In the genomic region with DNA sequence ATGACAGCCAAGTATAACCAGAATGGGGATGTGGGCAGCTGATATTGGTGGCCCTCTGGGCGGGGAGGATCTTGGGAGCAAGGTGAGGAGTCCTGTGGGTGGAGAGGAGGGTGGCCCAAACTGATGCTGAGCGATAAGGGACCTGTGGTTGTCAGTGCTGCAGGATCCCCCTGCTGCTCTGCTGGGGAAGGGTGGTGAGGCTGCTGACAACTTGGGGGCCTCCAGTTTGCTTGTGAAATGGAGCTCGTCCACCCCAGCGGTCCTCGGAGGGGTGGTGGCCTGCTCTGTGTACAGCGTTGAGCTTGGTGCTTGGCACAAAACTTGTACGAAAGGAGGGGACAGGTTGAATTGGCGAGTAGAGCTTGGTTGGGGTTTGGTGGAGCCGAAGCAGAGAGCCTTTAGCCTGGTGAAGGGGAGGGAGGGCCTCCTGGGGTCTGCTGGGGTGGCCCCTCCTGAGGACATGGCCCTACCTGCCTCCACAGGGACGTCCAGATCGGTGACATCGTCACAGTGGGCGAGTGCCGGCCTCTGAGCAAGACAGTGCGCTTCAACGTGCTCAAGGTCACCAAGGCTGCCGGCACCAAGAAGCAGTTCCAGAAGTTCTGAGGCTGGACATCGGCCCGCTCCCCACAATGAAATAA, we compare ENCODE assay signal across 8 cellular contexts. TPM values are rescaled to one million over a fixed set of nuclear protein-coding genes. Genes with fewer than 3 reads are reported as not detected.
A peak's percentile ranks its signal among the peaks of the same experiment; 100 is the strongest.
DNase-seq lines count a peak whose midpoint lies in the region; ATAC-seq and TF ChIP-seq lines count a peak whose summit lies in the region.

No MANE protein-coding gene starts in this region.

- peaks cover 5 to 24% of the 10 kb centered on the region in 2 donors for H3K36me3 ChIP-seq in esophagus (ENCODE audit: control insufficient read depth in 2 of 2, insufficient read depth in 2 of 2, low read length in 1 of 2)
- H3K36me3 ChIP-seq in WERI-Rb-1 = peaks cover 42% of the 10 kb centered on the region
- H3K36me3 ChIP-seq in tibial artery = peaks cover 24 to 33% (median 33%) of the 10 kb centered on the region in 3 donors

- H3K4me3 ChIP-seq in esophagus (ENCODE audit: low read depth in 1 of 2, low read length in 2 of 2) (peak overlapping the region in 1 of 2 donors; percentile 1), WERI-Rb-1 (ENCODE audit: low read depth, low read length) (no peak overlapping the region), tibial artery (no peak overlapping the region)

- intact Hi-C loops in activated CD4-positive, alpha-beta memory T cell treated with anti-CD3 and anti-CD28 coated beads for 36 hours (cut with micrococcal nuclease) = loop anchor here (5.0 kb wide), 2 partner anchors 313 to 378 kb away; a partner anchor contains a TSS
- intact Hi-C loops in tibial artery (cut with DNase I; ENCODE audit: low total_unique reads) = loop anchor here (10.0 kb wide), 1 partner anchor 176 kb away; a partner anchor contains a TSS

- peaks cover 2 to 19% of the 10 kb centered on the region in 2 donors for H3K4me1 ChIP-seq in esophagus (ENCODE audit: control insufficient read depth in 2 of 2, insufficient read depth in 2 of 2, low read length in 1 of 2)
- peaks cover 0 to 47% (median 33%) of the 10 kb centered on the region in 4 donors for H3K4me1 ChIP-seq in tibial artery

- DNase-seq in DMS 273 (lab: John Stamatoyannopoulos, UW; ENCODE audit: unreplicated experiment) (peak; percentile 56), DMS 273 treated with DMSO at 0.1 percent for 48 hours (lab: John Stamatoyannopoulos, UW) (no peak), WERI-Rb-1 (no peak), tibial artery (no peak)
- DNase-seq in activated CD4-positive, alpha-beta memory T cell treated with anti-CD3 and anti-CD28 coated beads for 36 hours = peak; percentile 60

- no peaks in the 10 kb centered on the region for H3K27me3 Mint-ChIP-seq in activated CD4-positive, alpha-beta memory T cell treated with anti-CD3 and anti-CD28 coated beads for 36 hours
- no peaks in the 10 kb centered on the region for H3K27me3 Mint-ChIP-seq in stimulated activated naive CD8-positive, alpha-beta T cell treated with anti-CD3 and anti-CD28 coated beads, Interleukin-15, Interleukin-2, amounts not matched to agents 100 ng/mL and 50 ng/mL, for 24 hours

- H3K36me3 Mint-ChIP-seq in activated CD4-positive, alpha-beta memory T cell treated with anti-CD3 and anti-CD28 coated beads for 36 hours = peaks cover 44% of the 10 kb centered on the region
- H3K36me3 Mint-ChIP-seq in stimulated activated naive CD8-positive, alpha-beta T cell treated with anti-CD3 and anti-CD28 coated beads, Interleukin-15, Interleukin-2, amounts not matched to agents 100 ng/mL and 50 ng/mL, for 24 hours (ENCODE audit: low read depth) = peaks cover 39% of the 10 kb centered on the region

- H3K27ac ChIP-seq in esophagus (ENCODE audit: low read depth in 2 of 2, low read length in 1 of 2) = peak overlapping the region; percentile 21 to 40
- H3K27ac ChIP-seq in WERI-Rb-1 = no peak overlapping the region
- H3K27ac ChIP-seq in tibial artery = no peak overlapping the region

- H3K4me3 Mint-ChIP-seq in activated CD4-positive, alpha-beta memory T cell treated with anti-CD3 and anti-CD28 coated beads for 36 hours = peak overlapping the region; percentile 92
- H3K4me3 Mint-ChIP-seq in stimulated activated naive CD8-positive, alpha-beta T cell treated with anti-CD3 and anti-CD28 coated beads, Interleukin-15, Interleukin-2, amounts not matched to agents 100 ng/mL and 50 ng/mL, for 24 hours = peak overlapping the region; percentile 98

- CTCF ChIA-PET in activated CD4-positive, alpha-beta memory T cell treated with anti-CD3 and anti-CD28 coated beads for 36 hours (lab: Charles Lee) = interaction anchor here (1.3 to 2.2 kb wide), 3 partner anchors 10 to 179 kb away, joined by 3 to 22 read pairs (median 3); no protein-coding TSS in a partner anchor

- H3K9me3 Mint-ChIP-seq in activated CD4-positive, alpha-beta memory T cell treated with anti-CD3 and anti-CD28 coated beads for 36 hours = no peaks in the 10 kb centered on the region
- no peaks in the 10 kb centered on the region for H3K9me3 Mint-ChIP-seq in stimulated activated naive CD8-positive, alpha-beta T cell treated with anti-CD3 and anti-CD28 coated beads, Interleukin-15, Interleukin-2, amounts not matched to agents 100 ng/mL and 50 ng/mL, for 24 hours

- TF ChIP-seq CTCF in WERI-Rb-1 (IDR thresholded peaks at IDR 0.05; ENCODE audit: low read depth, low read length) (no peak), tibial artery (IDR thresholded peaks at IDR 0.05) (no peak)

- no peak for ATAC-seq in GM18519 (IDR thresholded peaks at IDR 0.05; ENCODE audit: low FRiP score, unreplicated experiment)

- no peaks in the 10 kb centered on the region for H3K27me3 ChIP-seq in esophagus (ENCODE audit: control insufficient read depth in 1 of 2, insufficient read depth in 2 of 2, low read length in 2 of 2)
- H3K27me3 ChIP-seq in WERI-Rb-1 (ENCODE audit: insufficient read depth, low read depth, severe bottlenecking) = no peaks in the 10 kb centered on the region
- H3K27me3 ChIP-seq in tibial artery = no peaks in the 10 kb centered on the region

- H3K4me1 Mint-ChIP-seq in activated CD4-positive, alpha-beta memory T cell treated with anti-CD3 and anti-CD28 coated beads for 36 hours (ENCODE audit: low read depth) = peaks cover 49% of the 10 kb centered on the region
- peaks cover 56% of the 10 kb centered on the region for H3K4me1 Mint-ChIP-seq in stimulated activated naive CD8-positive, alpha-beta T cell treated with anti-CD3 and anti-CD28 coated beads, Interleukin-15, Interleukin-2, amounts not matched to agents 100 ng/mL and 50 ng/mL, for 24 hours (ENCODE audit: low read depth)

- H3K27ac Mint-ChIP-seq in activated CD4-positive, alpha-beta memory T cell treated with anti-CD3 and anti-CD28 coated beads for 36 hours = peak overlapping the region; percentile 97
- peak overlapping the region; percentile 100 for H3K27ac Mint-ChIP-seq in stimulated activated naive CD8-positive, alpha-beta T cell treated with anti-CD3 and anti-CD28 coated beads, Interleukin-15, Interleukin-2, amounts not matched to agents 100 ng/mL and 50 ng/mL, for 24 hours

- POLR2A ChIA-PET in activated CD4-positive, alpha-beta memory T cell treated with anti-CD3 and anti-CD28 coated beads for 36 hours (lab: Charles Lee) = interaction anchor here (0.6 to 2.0 kb wide), 6 partner anchors 30 to 81 kb away, joined by 3 to 9 read pairs (median 4); a partner anchor contains a TSS

- 55 to 70% methylated on average over 19 of the region's 19 CpGs for WGBS in esophagus, 2 donors

- H3K9me3 ChIP-seq in esophagus (ENCODE audit: control insufficient read depth in 2 of 2, insufficient read depth in 1 of 2, low read depth in 1 of 2, low read length in 1 of 2) = no peaks in the 10 kb centered on the region
- H3K9me3 ChIP-seq in WERI-Rb-1 (ENCODE audit: severe bottlenecking) = no peaks in the 10 kb centered on the region
- no peaks in the 10 kb centered on the region for H3K9me3 ChIP-seq in tibial artery

RNA-seq across cellular contexts. Expression of a gene that starts 2.9 kb away (rescaled TPM):
- total RNA-seq in activated CD4-positive, alpha-beta memory T cell treated with anti-CD3 and anti-CD28 coated beads for 36 hours = 1,000 to 10,000 TPM; 3,093 to 3,130 TPM
- 1,000 to 10,000 TPM; 3,079 to 3,912 TPM for polyA plus RNA-seq in esophagus

RNA-seq across cellular contexts. Expression of a gene that starts 11.7 kb away (rescaled TPM):
- total RNA-seq in activated CD4-positive, alpha-beta memory T cell treated with anti-CD3 and anti-CD28 coated beads for 36 hours = 1,000 to 10,000 TPM; 4,276 to 4,379 TPM
- polyA plus RNA-seq in esophagus = 1,000 to 10,000 TPM; 1,631 to 2,695 TPM

RNA-seq across cellular contexts. Expression of a gene that starts 13.3 kb away (rescaled TPM):
- total RNA-seq in activated CD4-positive, alpha-beta memory T cell treated with anti-CD3 and anti-CD28 coated beads for 36 hours = 10 to 100 TPM; 13.2 to 17.2 TPM
- polyA plus RNA-seq in esophagus = 10 to 100 TPM; 27.7 to 36.9 TPM

RNA-seq across cellular contexts. Expression of a gene that starts 25.1 kb away (rescaled TPM):
- total RNA-seq in activated CD4-positive, alpha-beta memory T cell treated with anti-CD3 and anti-CD28 coated beads for 36 hours = 10 to 100 TPM; 50.1 to 51.0 TPM
- 1 to 10 TPM; 7.2 to 9.5 TPM for polyA plus RNA-seq in esophagus

RNA-seq across cellular contexts. Expression of a gene that starts 28.7 kb away (rescaled TPM):
- total RNA-seq in activated CD4-positive, alpha-beta memory T cell treated with anti-CD3 and anti-CD28 coated beads for 36 hours = 1 to 10 TPM; 6.3 to 6.5 TPM
- 1 to 10 TPM; 4.2 to 7.8 TPM for polyA plus RNA-seq in esophagus

Comparison
In these comparisons a context has a peak if more than half of its experiments do, and no peak if none do; other contexts are left out.
1. DNase-seq: peak in DMS 273 (single experiment) and activated CD4-positive, alpha-beta memory T cell treated with anti-CD3 and anti-CD28 coated beads for 36 hours (single experiment); none in DMS 273 treated with DMSO at 0.1 percent for 48 hours (single experiment), WERI-Rb-1 (single experiment) and tibial artery (0 of 2).
2. H3K27ac ChIP-seq: peak in esophagus (2 of 2); none in WERI-Rb-1 (single experiment) and tibial artery (0 of 2).